Comparison of ENCODE assay signal across 13 cellular contexts in genomic region chr1:60984066-60984799, GRCh38.
DNase-seq lines count a peak whose midpoint lies in the region; ATAC-seq and TF ChIP-seq lines count a peak whose summit lies in the region.
"Had no signal": no experiment of that assay in that cellular context is flagged by ENCODE, and none has a peak within 500 bp of the region (broad histone marks: within the 10 kb centered on the region; RNA-seq: fewer than 3 reads in every experiment).

No MANE protein-coding gene starts in this region.

- H3K9me3 Mint-ChIP-seq in activated CD8-positive, alpha-beta memory T cell treated with anti-CD3 and anti-CD28 coated beads, Interleukin-2, amount 10 ng/mL, durations not matched to agents 7 days and 5 days (ENCODE audit: low read depth) = no peaks in the 10 kb centered on the region
- H3K9me3 Mint-ChIP-seq: T-cell had no signal

- H3K27ac Mint-ChIP-seq in activated CD8-positive, alpha-beta memory T cell treated with anti-CD3 and anti-CD28 coated beads, Interleukin-2, amount 10 ng/mL, durations not matched to agents 7 days and 5 days = no peak overlapping the region
- H3K27ac Mint-ChIP-seq: T-cell had no signal

- 74% methylated on average over 7 of the region's 7 CpGs; no CpG with 5 or more reads in 1 of the 2 donors for whole genome bisulfite sequencing in transverse colon (ENCODE audit: low coverage in 1 of 2), 2 donors

- H3K9me3 ChIP-seq in fibroblast of lung (ENCODE audit: control insufficient read depth, insufficient read depth, low read depth, low read length) (no peaks in the 10 kb centered on the region), transverse colon (no peaks in the 10 kb centered on the region)
- H3K9me3 ChIP-seq: MG63 had no signal

- in situ Hi-C loops in transverse colon (cut with MboI; ENCODE audit: low pct_ligation_motif_present in 1 of 4, low pct_unique_long_range_greater_than_20kb in 1 of 4, low sequenced_read_pairs in 3 of 4) = no loop called here

- no peaks in the 10 kb centered on the region for H3K36me3 ChIP-seq in fibroblast of lung (ENCODE audit: control insufficient read depth, insufficient read depth, low read length)
- no peaks in the 10 kb centered on the region for H3K36me3 ChIP-seq in transverse colon
- H3K36me3 ChIP-seq: MG63 had no signal

- no peaks in the 10 kb centered on the region for H4K20me1 ChIP-seq in fibroblast of lung (ENCODE audit: control insufficient read depth, extremely low read depth, insufficient read depth, low read length)

- H3K79me2 ChIP-seq in fibroblast of lung (ENCODE audit: control insufficient read depth, insufficient read depth, low read length) = no peaks in the 10 kb centered on the region

- no peak overlapping the region for H3K4me2 ChIP-seq in fibroblast of lung (ENCODE audit: extremely low read depth, insufficient read depth, low read length)

- H3K4me3 ChIP-seq in fibroblast of lung (replicated peaks in 1 of 4; ENCODE audit: control extremely low read depth in 1 of 4, insufficient read depth in 1 of 4, low read depth in 3 of 4, low read length in 4 of 4) (no peak overlapping the region), transverse colon (no peak overlapping the region)
- H3K4me3 ChIP-seq: MG63 had no signal

- H3K27me3 ChIP-seq in fibroblast of lung (ENCODE audit: control insufficient read depth, insufficient read depth, low read length) (no peaks in the 10 kb centered on the region), transverse colon (no peaks in the 10 kb centered on the region)
- H3K27me3 ChIP-seq: MG63 had no signal

- TF ChIP-seq POLR2A in transverse colon (IDR thresholded peaks at IDR 0.05) = no peak

- DNase-seq in activated CD8-positive, alpha-beta memory T cell treated with anti-CD3 and anti-CD28 coated beads, Interleukin-2, amount 10 ng/mL, durations not matched to agents 7 days and 5 days = peak; percentile 48
- no peak for DNase-seq in activated CD8-positive, alpha-beta memory T cell treated with anti-CD3 and anti-CD28 coated beads, Interleukin-2, amount 50 U/mL, for 48 hours
- peak; percentile 58 to 61 for DNase-seq in fibroblast of lung (ENCODE audit: low read depth in 2 of 2)
- peak; percentile 36 for DNase-seq in mucosa of gallbladder (ENCODE audit: low spot score)
- no peak for DNase-seq in transverse colon
- no peak for DNase-seq in NCI-H146 treated with DMSO at 0.1 percent for 48 hours (lab: John Stamatoyannopoulos, UW; ENCODE audit: unreplicated experiment)
- DNase-seq in SKM-1 treated with dmso at 0.1 percent for 144 hours (lab: John Stamatoyannopoulos, UW; ENCODE audit: unreplicated experiment) = no peak
- DNase-seq in OCI-M2 (lab: John Stamatoyannopoulos, UW; ENCODE audit: unreplicated experiment) = no peak
- DNase-seq: DMS79 treated with DMSO at 0.1 percent for 48 hours, GOT3, MG63, NCI-H524, T-cell had no signal

- H3K27me3 Mint-ChIP-seq in activated CD8-positive, alpha-beta memory T cell treated with anti-CD3 and anti-CD28 coated beads, Interleukin-2, amount 10 ng/mL, durations not matched to agents 7 days and 5 days = no peaks in the 10 kb centered on the region
- H3K27me3 Mint-ChIP-seq: T-cell had no signal

- H3K36me3 Mint-ChIP-seq in activated CD8-positive, alpha-beta memory T cell treated with anti-CD3 and anti-CD28 coated beads, Interleukin-2, amount 10 ng/mL, durations not matched to agents 7 days and 5 days = no peaks in the 10 kb centered on the region
- H3K36me3 Mint-ChIP-seq: T-cell had no signal

- no peak for TF ChIP-seq EP300 in transverse colon (IDR thresholded peaks at IDR 0.05; ENCODE audit: low read depth)

- H2AFZ ChIP-seq in fibroblast of lung (ENCODE audit: low read length) = no peak overlapping the region

- peaks cover 17% of the 10 kb centered on the region for H3K4me1 Mint-ChIP-seq in activated CD8-positive, alpha-beta memory T cell treated with anti-CD3 and anti-CD28 coated beads, Interleukin-2, amount 10 ng/mL, durations not matched to agents 7 days and 5 days
- H3K4me1 Mint-ChIP-seq: T-cell had no signal

- H3K9ac ChIP-seq in fibroblast of lung (ENCODE audit: insufficient read depth, low read length) = no peak overlapping the region

- TF ChIP-seq CTCF in fibroblast of lung (conservative IDR thresholded peaks at IDR 0.05 in 1 of 2, IDR thresholded peaks at IDR 0.05 in 1 of 2; ENCODE audit: low read depth in 1 of 2, low read length in 2 of 2) = no peak
- TF ChIP-seq CTCF in transverse colon (IDR thresholded peaks at IDR 0.05) = no peak

- peaks cover 2% of the 10 kb centered on the region for H3K4me1 ChIP-seq in fibroblast of lung (ENCODE audit: control insufficient read depth, extremely low read depth, insufficient read depth, low read length)
- peaks cover 0 to 11% (median 0%) of the 10 kb centered on the region in 4 donors for H3K4me1 ChIP-seq in transverse colon

- no peak overlapping the region for H3K4me3 Mint-ChIP-seq in activated CD8-positive, alpha-beta memory T cell treated with anti-CD3 and anti-CD28 coated beads, Interleukin-2, amount 10 ng/mL, durations not matched to agents 7 days and 5 days
- H3K4me3 Mint-ChIP-seq: T-cell had no signal

- no peak overlapping the region for H3K27ac ChIP-seq in fibroblast of lung (ENCODE audit: insufficient read depth, low read length)
- peak overlapping the region in 3 of 4 donors; percentile 40 to 68 (median 45) for H3K27ac ChIP-seq in transverse colon

- peak; percentile 63 for ATAC-seq in activated CD8-positive, alpha-beta memory T cell treated with anti-CD3 and anti-CD28 coated beads, Interleukin-2, amount 10 ng/mL, durations not matched to agents 7 days and 5 days
- ATAC-seq: T-cell had no signal

- intact Hi-C loops in transverse colon (cut with DNase I; ENCODE audit: low total_unique reads) = no loop called here

- CTCF ChIA-PET in activated CD8-positive, alpha-beta memory T cell treated with anti-CD3 and anti-CD28 coated beads, Interleukin-2, amount 10 ng/mL, durations not matched to agents 7 days and 5 days (lab: Charles Lee) = interaction anchor here (0.9 to 2.0 kb wide), 3 partner anchors 58 to 65 kb away, joined by 4 to 6 read pairs (median 5); no protein-coding TSS in a partner anchor

Comparison
In these comparisons a context has a peak if more than half of its experiments do, and no peak if none do; other contexts are left out.
1. DNase-seq: peak in activated CD8-positive, alpha-beta memory T cell treated with anti-CD3 and anti-CD28 coated beads, Interleukin-2, amount 10 ng/mL, durations not matched to agents 7 days and 5 days (single experiment), fibroblast of lung (2 of 2) and mucosa of gallbladder (single experiment); none in activated CD8-positive, alpha-beta memory T cell treated with anti-CD3 and anti-CD28 coated beads, Interleukin-2, amount 50 U/mL, for 48 hours (single experiment), transverse colon (single experiment), NCI-H146 treated with DMSO at 0.1 percent for 48 hours (single experiment), SKM-1 treated with dmso at 0.1 percent for 144 hours (single experiment) and OCI-M2 (single experiment).